2 cellular contexts compared by ENCODE assay signal in the genomic region with DNA sequence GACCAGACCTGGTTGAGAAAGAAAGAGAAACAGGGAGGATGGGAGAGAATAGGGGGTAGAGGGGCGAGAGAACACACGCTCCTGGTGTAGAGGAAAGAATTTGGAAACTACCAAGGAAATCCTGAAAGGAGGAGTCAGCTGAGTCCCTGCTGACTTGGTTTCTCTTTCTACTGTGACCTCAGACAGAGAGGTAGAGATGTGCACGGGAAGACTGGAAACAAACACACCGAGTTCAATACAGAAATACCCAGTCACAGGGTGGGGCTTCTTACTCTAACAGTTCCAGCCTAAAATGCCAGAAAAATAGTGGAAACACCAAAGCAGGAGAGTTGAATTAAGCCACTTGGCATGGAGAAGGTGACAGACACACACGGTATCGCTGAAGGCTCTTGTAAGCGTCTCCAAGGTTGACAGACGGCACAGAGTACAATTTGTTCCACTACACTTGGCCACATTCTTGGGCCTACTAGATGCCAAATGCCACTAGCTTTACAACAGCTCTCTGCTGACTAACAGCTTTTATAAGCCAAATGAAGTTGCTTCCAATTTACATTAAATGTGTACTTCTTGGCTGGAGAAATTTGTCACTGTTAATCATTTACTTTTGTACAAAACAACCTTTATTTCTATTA.
TF ChIP-seq lines count a peak whose summit lies in the region.

No MANE protein-coding gene starts in this region.

TF ChIP-seq in liver, 16 proteins besides CTCF, POLR2A, EP300 and RAD21:
- TF ChIP-seq SP1 (IDR thresholded peaks at IDR 0.05) (peak; percentile 35), RXRA (IDR thresholded peaks at IDR 0.05) (no peak)

TF ChIP-seq in HepG2, 621 proteins besides CTCF, POLR2A, EP300 and RAD21:
- no peak for TF ChIP-seq KDM6A (CRISPR knock-in tag; IDR thresholded peaks at IDR 0.05; ENCODE audit: low read depth)
- TF ChIP-seq TOPORS (CRISPR knock-in tag; IDR thresholded peaks at IDR 0.05) = no peak
- TF ChIP-seq RBAK (CRISPR knock-in tag; IDR thresholded peaks at IDR 0.05) = no peak
- TF ChIP-seq CSRNP1 (CRISPR knock-in tag; IDR thresholded peaks at IDR 0.05) = no peak
- no peak for TF ChIP-seq ZNF746 (CRISPR knock-in tag; IDR thresholded peaks at IDR 0.05)
- TF ChIP-seq ZNF713 (CRISPR knock-in tag; IDR thresholded peaks at IDR 0.05) = no peak
- TF ChIP-seq ZSCAN12 (CRISPR knock-in tag; IDR thresholded peaks at IDR 0.05) = no peak
- TF ChIP-seq, protein P1, sequence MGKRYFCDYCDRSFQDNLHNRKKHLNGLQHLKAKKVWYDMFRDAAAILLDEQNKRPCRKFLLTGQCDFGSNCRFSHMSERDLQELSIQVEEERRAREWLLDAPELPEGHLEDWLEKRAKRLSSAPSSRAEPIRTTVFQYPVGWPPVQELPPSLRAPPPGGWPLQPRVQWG (CRISPR knock-in tag; IDR thresholded peaks at IDR 0.05; ENCODE audit: borderline replicate concordance, low read depth) = no peak
- no peak for TF ChIP-seq HMGA1 (CRISPR knock-in tag; conservative IDR thresholded peaks at IDR 0.05)
- no peak for TF ChIP-seq SMARCC2 (IDR thresholded peaks at IDR 0.05)
- TF ChIP-seq FUBP1 (CRISPR knock-in tag; IDR thresholded peaks at IDR 0.05; ENCODE audit: borderline replicate concordance) = no peak
- TF ChIP-seq ZBTB7B (CRISPR knock-in tag; IDR thresholded peaks at IDR 0.05) = no peak
- no peak for TF ChIP-seq NR2C2 (CRISPR knock-in tag; IDR thresholded peaks at IDR 0.05; ENCODE audit: borderline replicate concordance)
- no peak for TF ChIP-seq RORA (CRISPR knock-in tag; IDR thresholded peaks at IDR 0.05)
- no peak for TF ChIP-seq ZNF615 (CRISPR knock-in tag; IDR thresholded peaks at IDR 0.05; ENCODE audit: borderline replicate concordance)
- TF ChIP-seq TBP (CRISPR knock-in tag; IDR thresholded peaks at IDR 0.05) = no peak
